ENCODE assay signal across 20 cellular contexts in the genomic region with DNA sequence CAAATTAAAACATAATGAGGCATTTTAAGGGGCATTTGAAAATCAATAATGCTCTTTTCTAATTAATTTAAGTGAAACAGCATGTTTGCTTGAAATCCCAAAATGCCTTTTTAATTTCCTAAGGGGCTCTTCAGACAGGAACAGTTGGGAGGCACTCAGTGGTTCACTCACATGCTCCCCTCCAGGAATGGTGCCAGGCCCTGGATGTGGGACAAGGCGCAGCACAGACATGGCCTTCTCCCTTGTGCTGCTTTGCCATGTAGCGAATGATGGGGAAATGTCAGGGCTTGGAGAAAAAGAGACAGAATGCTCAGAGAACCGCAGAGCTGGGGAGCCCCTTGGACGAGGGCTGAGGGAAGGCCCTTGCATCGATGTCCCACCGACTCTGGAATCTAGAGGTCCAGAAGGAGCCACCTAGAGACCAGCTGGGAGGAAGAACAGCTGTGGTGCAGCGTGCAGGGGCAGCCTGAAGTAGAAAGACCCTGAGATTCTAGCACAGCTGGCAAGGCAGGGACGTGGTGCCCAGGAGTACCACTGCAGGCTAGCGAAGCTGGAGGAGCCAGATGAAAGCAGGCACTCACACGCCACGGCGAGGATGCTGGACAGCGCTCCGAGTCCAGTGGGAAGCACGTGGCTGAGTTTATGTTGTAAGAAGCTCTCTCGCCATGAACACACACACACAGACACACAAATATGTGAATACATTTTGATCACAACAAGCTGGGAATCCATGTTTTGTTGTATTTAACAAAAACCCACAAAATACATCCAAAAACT.
DNase-seq lines count a peak whose midpoint lies in the region; ATAC-seq, FAIRE-seq and TF ChIP-seq lines count a peak whose summit lies in the region.
"Had no signal": no experiment of that assay in that cellular context is flagged by ENCODE, and none has a peak within 500 bp of the region (broad histone marks: within the 10 kb centered on the region; RNA-seq: fewer than 3 reads in every experiment).

No MANE protein-coding gene starts in this region.

- DNase-seq in AG10803 (ENCODE audit: low read depth) (peak; percentile 12), cerebellar cortex (ENCODE audit: low spot score) (peak; percentile 16), midbrain (lab: John Stamatoyannopoulos, UW) (peak; percentile 37), H54 (ENCODE audit: insufficient read length, low spot score) (no peak), NCI-H2171 treated with DMSO at 0.1 percent for 48 hours (lab: John Stamatoyannopoulos, UW) (no peak), T-helper 9 cell (no peak)
- DNase-seq: activated CD4-positive, alpha-beta T cell treated with anti-CD3 and anti-CD28 coated beads for 36 hours; activated naive CD4-positive, alpha-beta T cell; Caco-2; GF-D8; HFFc6; mesendoderm had no signal

- CTCF ChIA-PET in HEK293 (lab: Yijun Ruan, JAX) = interaction anchor here (0.6 kb wide), 1 partner anchor 30 kb away, joined by 5 read pairs; no protein-coding TSS in a partner anchor

- H3K36me3 ChIP-seq in HEK293 (ENCODE audit: control insufficient read depth in 2 of 2, insufficient read depth in 1 of 2, low read length in 2 of 2) = no peaks in the 10 kb centered on the region
- H3K36me3 ChIP-seq: right atrium auricular region, SJCRH30, vagina had no signal

- POLR2A ChIA-PET in HEK293 (lab: Yijun Ruan, JAX) = no interaction called here

- TF ChIP-seq POLR2A in H54 (IDR thresholded peaks at IDR 0.05; ENCODE audit: low read depth, low read length) = no peak

- no peaks in the 10 kb centered on the region for H3K9me3 ChIP-seq in HEK293 (ENCODE audit: control insufficient read depth, insufficient read depth, low read depth, low read length)
- H3K9me3 ChIP-seq: Caco-2, right atrium auricular region, SJCRH30, vagina had no signal

- TF ChIP-seq CTCF in AG10803 (conservative IDR thresholded peaks at IDR 0.05; ENCODE audit: low read length) (no peak), HEK293 (tag by site-specific recombination; IDR thresholded peaks at IDR 0.05) (no peak)

- H3K27ac ChIP-seq in HEK293 (ENCODE audit: extremely low read depth, low read depth, low read length) = no peak overlapping the region
- H3K27ac ChIP-seq: coronary artery, right atrium auricular region, SJCRH30, vagina had no signal

- H3K4me1 ChIP-seq in HEK293 (ENCODE audit: control insufficient read depth, insufficient read depth, low read length) = peaks cover 5% of the 10 kb centered on the region
- H3K4me1 ChIP-seq: Caco-2, right atrium auricular region, SJCRH30, vagina had no signal

- FAIRE-seq in H54 (lab: Jason Lieb, UNC) = no peak
- FAIRE-seq: astrocyte, islet of Langerhans had no signal

- H3K4me3 ChIP-seq in AG10803 (ENCODE audit: low read length) = no peak overlapping the region
- no peak overlapping the region for H3K4me3 ChIP-seq in HEK293 (ENCODE audit: low read depth, low read length)
- H3K4me3 ChIP-seq: coronary artery, right atrium auricular region, SJCRH30, vagina had no signal

- ATAC-seq in HG03280 (IDR thresholded peaks at IDR 0.05; ENCODE audit: unreplicated experiment) = no peak
- ATAC-seq: activated CD4-positive, alpha-beta T cell treated with anti-CD3 and anti-CD28 coated beads for 36 hours had no signal

TF ChIP-seq in HEK293, 187 proteins besides CTCF, POLR2A, EP300 and RAD21:
- TF ChIP-seq REST (tag by site-specific recombination; IDR thresholded peaks at IDR 0.05) (peak; percentile 64; the same call in 1 of the 2 replicates), ZNF37A (tag by site-specific recombination; IDR thresholded peaks at IDR 0.05) (no peak)

Comparison
In these comparisons a context has a peak if more than half of its experiments do, and no peak if none do; other contexts are left out.
1. DNase-seq: peak in AG10803 (single experiment), cerebellar cortex (single experiment) and midbrain (single experiment); none in H54 (single experiment), NCI-H2171 treated with DMSO at 0.1 percent for 48 hours (single experiment) and T-helper 9 cell (single experiment).